In genomic region chr1:147494998-147495580, GRCh38 we compare ENCODE assay signal across 8 cellular contexts. TPM values are rescaled to one million over a fixed set of nuclear protein-coding genes. Genes with fewer than 3 reads are reported as not detected.
A peak's percentile ranks its signal among the peaks of the same experiment; 100 is the strongest.
DNase-seq lines count a peak whose midpoint lies in the region; ATAC-seq, FAIRE-seq and TF ChIP-seq lines count a peak whose summit lies in the region.

No MANE protein-coding gene starts in this region.

- no peak for TF ChIP-seq EP300 in A549 (IDR thresholded peaks at IDR 0.05)

- H3K9me3 ChIP-seq in A549: no peaks in the 10 kb centered on the region
- no peaks in the 10 kb centered on the region for H3K9me3 ChIP-seq in left lung

- ATAC-seq in A549 (peak; percentile 95 to 99), GM18505 (IDR thresholded peaks at IDR 0.05; ENCODE audit: unreplicated experiment) (peak; percentile 75), HG03066 (IDR thresholded peaks at IDR 0.05; ENCODE audit: low read depth, unreplicated experiment) (peak; percentile 83), left lung (peak; percentile 97)

- H3K4me3 ChIP-seq in A549 (no peak overlapping the region), left lung (no peak overlapping the region)

- no peak for TF ChIP-seq POLR2A in A549 (IDR thresholded peaks at IDR 0.05; ENCODE audit: low read length)
- no peak for TF ChIP-seq POLR2A in GM18505 (IDR thresholded peaks at IDR 0.05; ENCODE audit: borderline replicate concordance, extremely low read depth, insufficient read depth, insufficient read length)

- peak; percentile 96 to 97 for TF ChIP-seq RAD21 in A549 (conservative IDR thresholded peaks at IDR 0.05 in 1 of 2, IDR thresholded peaks at IDR 0.05 in 1 of 2)

- H3K4me2 ChIP-seq in A549: 0 out of 3 replicates have a peak overlapping the region, but pooled peaks have one; percentile 16

- TF ChIP-seq CTCF in A549 (IDR thresholded peaks at IDR 0.05) (peak; percentile 93), left lung (IDR thresholded peaks at IDR 0.05) (peak; percentile 84 to 89)

- DNase-seq in A549 (ENCODE audit: low read depth in 1 of 2, low spot score in 1 of 2): peak; percentile 68 to 77
- peak; percentile 49 for DNase-seq in NCI-H2171 treated with DMSO at 0.1 percent for 48 hours (lab: John Stamatoyannopoulos, UW)
- peak; percentile 54 for DNase-seq in activated CD4-positive, CD25-positive, alpha-beta regulatory T cell treated with anti-CD3 and anti-CD28 coated beads, Interleukin-2, amount 50 U/mL, for 72 hours
- peak; percentile 85 for DNase-seq in cerebellar cortex (ENCODE audit: low spot score)
- peak in 1 of 2 donors; percentile 60 for DNase-seq in left lung
- DNase-seq in stimulated activated CD4-positive, alpha-beta T cell treated with anti-CD3 and anti-CD28 coated beads, TNF-alpha, amount 100 ng/mL, for 4 hours (ENCODE audit: low read depth in 3 of 3): peak; percentile 30 to 58 (median 55)

- H3K27ac ChIP-seq in A549 (no peak overlapping the region), left lung (no peak overlapping the region)

- WGBS in A549 (ENCODE audit: missing lambda C conversion rate): 15% methylated on average over 9 of the region's 9 CpGs

- H3K36me3 ChIP-seq in left lung: no peaks in the 10 kb centered on the region

- CTCF ChIA-PET in A549 (lab: Yijun Ruan, JAX): interaction anchor here (0.7 to 2.5 kb wide), 15 partner anchors 9 to 221 kb away, joined by 3 to 27 read pairs (median 4); no protein-coding TSS in a partner anchor

- H3K27me3 ChIP-seq in left lung: no peaks in the 10 kb centered on the region

- POLR2A ChIA-PET in A549 (lab: Yijun Ruan, JAX): no interaction called here

- FAIRE-seq in A549 (lab: Jason Lieb, UNC): peak; percentile 82

- H3K4me1 ChIP-seq in A549 (no peaks in the 10 kb centered on the region), left lung (peaks cover 0 to 4% of the 10 kb centered on the region in 2 donors)

- intact Hi-C loops in left lung (cut with DNase I): loop anchor here in 1 of 2 donors (5.0 to 10.0 kb wide), 2 partner anchors 132 to 400 kb away; no protein-coding TSS in a partner anchor

TF ChIP-seq in A549, 52 proteins besides CTCF, POLR2A, EP300 and RAD21:
- TF ChIP-seq, protein P1, sequence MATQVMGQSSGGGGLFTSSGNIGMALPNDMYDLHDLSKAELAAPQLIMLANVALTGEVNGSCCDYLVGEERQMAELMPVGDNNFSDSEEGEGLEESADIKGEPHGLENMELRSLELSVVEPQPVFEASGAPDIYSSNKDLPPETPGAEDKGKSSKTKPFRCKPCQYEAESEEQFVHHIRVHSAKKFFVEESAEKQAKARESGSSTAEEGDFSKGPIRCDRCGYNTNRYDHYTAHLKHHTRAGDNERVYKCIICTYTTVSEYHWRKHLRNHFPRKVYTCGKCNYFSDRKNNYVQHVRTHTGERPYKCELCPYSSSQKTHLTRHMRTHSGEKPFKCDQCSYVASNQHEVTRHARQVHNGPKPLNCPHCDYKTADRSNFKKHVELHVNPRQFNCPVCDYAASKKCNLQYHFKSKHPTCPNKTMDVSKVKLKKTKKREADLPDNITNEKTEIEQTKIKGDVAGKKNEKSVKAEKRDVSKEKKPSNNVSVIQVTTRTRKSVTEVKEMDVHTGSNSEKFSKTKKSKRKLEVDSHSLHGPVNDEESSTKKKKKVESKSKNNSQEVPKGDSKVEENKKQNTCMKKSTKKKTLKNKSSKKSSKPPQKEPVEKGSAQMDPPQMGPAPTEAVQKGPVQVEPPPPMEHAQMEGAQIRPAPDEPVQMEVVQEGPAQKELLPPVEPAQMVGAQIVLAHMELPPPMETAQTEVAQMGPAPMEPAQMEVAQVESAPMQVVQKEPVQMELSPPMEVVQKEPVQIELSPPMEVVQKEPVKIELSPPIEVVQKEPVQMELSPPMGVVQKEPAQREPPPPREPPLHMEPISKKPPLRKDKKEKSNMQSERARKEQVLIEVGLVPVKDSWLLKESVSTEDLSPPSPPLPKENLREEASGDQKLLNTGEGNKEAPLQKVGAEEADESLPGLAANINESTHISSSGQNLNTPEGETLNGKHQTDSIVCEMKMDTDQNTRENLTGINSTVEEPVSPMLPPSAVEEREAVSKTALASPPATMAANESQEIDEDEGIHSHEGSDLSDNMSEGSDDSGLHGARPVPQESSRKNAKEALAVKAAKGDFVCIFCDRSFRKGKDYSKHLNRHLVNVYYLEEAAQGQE (IDR thresholded peaks at IDR 0.05): no peak
- TF ChIP-seq SMC3 (IDR thresholded peaks at IDR 0.05) (peak; percentile 87), RCOR1 (IDR thresholded peaks at IDR 0.05; ENCODE audit: low read depth, low read length) (no peak), CBX2 (IDR thresholded peaks at IDR 0.05; ENCODE audit: borderline replicate concordance, low read depth) (no peak), HOXB13 (CRISPR knock-in tag; IDR thresholded peaks at IDR 0.05; ENCODE audit: low read depth) (no peak), NPAS2 (CRISPR knock-in tag; IDR thresholded peaks at IDR 0.05; ENCODE audit: borderline replicate concordance) (no peak)
TF ChIP-seq in A549: peak in this region for 1.

RNA-seq across cellular contexts. Expression of gene BCL9, which starts 46.2 kb away (rescaled TPM):
- polyA plus RNA-seq in A549 (2011; rRNA removed): 4.4 and 7.4 TPM in 2 replicates
- polyA plus RNA-seq in A549 (2012; cell fraction: cytosol; rRNA removed): 4.2 and 5.5 TPM in 2 replicates
- 4.3 and 5.1 TPM in 2 replicates for polyA plus RNA-seq in A549 (2012; cell fraction: nucleus; rRNA removed)
- polyA plus RNA-seq in A549 (2017; fragmentation: RNase III; extraction: RNeasy Plus Mini Kit Qiagen cat#74134 plus additional on column Dnase treatment): 4.7 to 6.0 TPM (median 5.5 TPM) in 3 replicates
- polyA minus RNA-seq in A549 (2011; rRNA and poly(A)+ RNA removed): 7.1 and 8.3 TPM in 2 replicates
- total RNA-seq in left lung: 10 to 100 TPM; 17.6 to 22.8 TPM
